ENCODE assay signal across 1 cellular context in genomic region chr9:82763631-82764030, GRCh38.
TF ChIP-seq lines count a peak whose summit lies in the region.

No MANE protein-coding gene starts in this region.

TF ChIP-seq in GM12878, 131 proteins besides CTCF, POLR2A, EP300 and RAD21 (continued from another document):
- TF ChIP-seq ZNF592 (IDR thresholded peaks at IDR 0.05) = no peak
- no peak for TF ChIP-seq TCF3 (IDR thresholded peaks at IDR 0.05; ENCODE audit: borderline replicate concordance, insufficient read depth, low read depth, low read length)
- TF ChIP-seq SIN3A (IDR thresholded peaks at IDR 0.05; ENCODE audit: low read depth, low read length) = no peak
- no peak for TF ChIP-seq BACH1 (IDR thresholded peaks at IDR 0.05; ENCODE audit: borderline replicate concordance)
- TF ChIP-seq BCL11A (IDR thresholded peaks at IDR 0.05; ENCODE audit: low read depth, low read length) = no peak
- no peak for TF ChIP-seq NR2C1 (IDR thresholded peaks at IDR 0.05)
- no peak for TF ChIP-seq POLR2AphosphoS2 (IDR thresholded peaks at IDR 0.05; ENCODE audit: low read depth, low read length)
- no peak for TF ChIP-seq IRF5 (IDR thresholded peaks at IDR 0.05; ENCODE audit: borderline replicate concordance)
- no peak for TF ChIP-seq MLLT1 (IDR thresholded peaks at IDR 0.05)
- TF ChIP-seq SUPT20H (IDR thresholded peaks at IDR 0.05; ENCODE audit: borderline replicate concordance, control insufficient read depth, low read depth, low read length) = no peak
- no peak for TF ChIP-seq SPI1 (IDR thresholded peaks at IDR 0.05; ENCODE audit: borderline replicate concordance, insufficient read depth, low read depth, low read length)
- no peak for TF ChIP-seq RB1 (IDR thresholded peaks at IDR 0.05; ENCODE audit: borderline replicate concordance)
